27 cellular contexts compared by ENCODE assay signal in genomic region chr5:169801781-169802180, GRCh38.
DNase-seq lines count a peak whose midpoint lies in the region; ATAC-seq, FAIRE-seq and TF ChIP-seq lines count a peak whose summit lies in the region.
"Had no signal": no experiment of that assay in that cellular context is flagged by ENCODE, and none has a peak within 500 bp of the region (broad histone marks: within the 10 kb centered on the region; RNA-seq: fewer than 3 reads in every experiment).

No MANE protein-coding gene starts in this region.

- H3K4me1 ChIP-seq in fibroblast of lung (ENCODE audit: control insufficient read depth, extremely low read depth, insufficient read depth, low read length) (peaks cover 26% of the 10 kb centered on the region), esophagus squamous epithelium (no peaks in the 10 kb centered on the region)
- H3K4me1 ChIP-seq: SJCRH30 had no signal

- no peak for TF ChIP-seq CTCF in fibroblast of lung (conservative IDR thresholded peaks at IDR 0.05 in 1 of 2, IDR thresholded peaks at IDR 0.05 in 1 of 2; ENCODE audit: low read depth in 1 of 2, low read length in 2 of 2)
- TF ChIP-seq CTCF in esophagus squamous epithelium (IDR thresholded peaks at IDR 0.05), result no peak

- H3K27ac Mint-ChIP-seq in stimulated activated naive CD8-positive, alpha-beta T cell treated with anti-CD3 and anti-CD28 coated beads, Interleukin-15, Interleukin-2, amounts not matched to agents 100 ng/mL and 50 ng/mL, for 24 hours, result peak overlapping the region; percentile 71
- H3K27ac Mint-ChIP-seq in stimulated activated naive CD8-positive, alpha-beta T cell treated with anti-CD3 and anti-CD28 coated beads, Interleukin-15, amount 100 ng/mL, for 72 hours, result peak overlapping the region in 1 of 2 donors; percentile 7
- H3K27ac Mint-ChIP-seq in activated T-helper 2 cell treated with anti-CD3 and anti-CD28 coated beads, Interferon-gamma antibody, Interleukin-2, Interleukin-4, amounts not matched to agents 10 μg/mL and 5 μg/mL and 100 μg/mL, durations not matched to agents 14 hours and 24 hours and 36 hours, result peak overlapping the region; percentile 89
- H3K27ac Mint-ChIP-seq: activated naive CD4-positive, alpha-beta T cell treated with anti-CD3 and anti-CD28 coated beads, Interleukin-2, amount 50 U/mL, for 72 hours had no signal

- H3K9me3 Mint-ChIP-seq in stimulated activated naive CD8-positive, alpha-beta T cell treated with anti-CD3 and anti-CD28 coated beads, Interleukin-15, Interleukin-2, amounts not matched to agents 100 ng/mL and 50 ng/mL, for 24 hours, result no peaks in the 10 kb centered on the region
- H3K9me3 Mint-ChIP-seq in stimulated activated naive CD8-positive, alpha-beta T cell treated with anti-CD3 and anti-CD28 coated beads, Interleukin-15, amount 100 ng/mL, for 72 hours, result no peaks in the 10 kb centered on the region
- H3K9me3 Mint-ChIP-seq in activated T-helper 2 cell treated with anti-CD3 and anti-CD28 coated beads, Interferon-gamma antibody, Interleukin-2, Interleukin-4, amounts not matched to agents 10 μg/mL and 5 μg/mL and 100 μg/mL, durations not matched to agents 14 hours and 24 hours and 36 hours, result no peaks in the 10 kb centered on the region
- H3K9me3 Mint-ChIP-seq: activated naive CD4-positive, alpha-beta T cell treated with anti-CD3 and anti-CD28 coated beads, Interleukin-2, amount 50 U/mL, for 72 hours; neural crest cell had no signal

- no peak overlapping the region for H2AFZ ChIP-seq in fibroblast of lung (ENCODE audit: low read length)
- H2AFZ ChIP-seq: hepatocyte had no signal

- H3K27ac ChIP-seq in fibroblast of lung (ENCODE audit: insufficient read depth, low read length) (peak overlapping the region; percentile 52), esophagus squamous epithelium (no peak overlapping the region)
- H3K27ac ChIP-seq: hepatocyte, SJCRH30 had no signal

- no peaks in the 10 kb centered on the region for H3K27me3 Mint-ChIP-seq in stimulated activated naive CD8-positive, alpha-beta T cell treated with anti-CD3 and anti-CD28 coated beads, Interleukin-15, Interleukin-2, amounts not matched to agents 100 ng/mL and 50 ng/mL, for 24 hours
- no peaks in the 10 kb centered on the region for H3K27me3 Mint-ChIP-seq in stimulated activated naive CD8-positive, alpha-beta T cell treated with anti-CD3 and anti-CD28 coated beads, Interleukin-15, amount 100 ng/mL, for 72 hours
- H3K27me3 Mint-ChIP-seq in activated T-helper 2 cell treated with anti-CD3 and anti-CD28 coated beads, Interferon-gamma antibody, Interleukin-2, Interleukin-4, amounts not matched to agents 10 μg/mL and 5 μg/mL and 100 μg/mL, durations not matched to agents 14 hours and 24 hours and 36 hours (ENCODE audit: low read depth), result no peaks in the 10 kb centered on the region

- 65 to 75% methylated on average over 2 of the region's 2 CpGs for WGBS in esophagus squamous epithelium, 2 donors

- TF ChIP-seq POLR2A in esophagus squamous epithelium (IDR thresholded peaks at IDR 0.05), result no peak

- H3K4me3 ChIP-seq in fibroblast of lung (replicated peaks in 1 of 4; ENCODE audit: control extremely low read depth in 1 of 4, insufficient read depth in 1 of 4, low read depth in 3 of 4, low read length in 4 of 4) (no peak overlapping the region), esophagus squamous epithelium (no peak overlapping the region)
- H3K4me3 ChIP-seq: hepatocyte, SJCRH30, spleen had no signal

- H3K27me3 ChIP-seq in fibroblast of lung (ENCODE audit: control insufficient read depth, insufficient read depth, low read length) (no peaks in the 10 kb centered on the region), esophagus squamous epithelium (peaks cover 0 to 3% (median 0%) of the 10 kb centered on the region in 4 donors)
- H3K27me3 ChIP-seq: hepatocyte, SJCRH30, spleen had no signal

- H3K4me3 Mint-ChIP-seq in stimulated activated naive CD8-positive, alpha-beta T cell treated with anti-CD3 and anti-CD28 coated beads, Interleukin-15, Interleukin-2, amounts not matched to agents 100 ng/mL and 50 ng/mL, for 24 hours, result no peak overlapping the region
- H3K4me3 Mint-ChIP-seq in stimulated activated naive CD8-positive, alpha-beta T cell treated with anti-CD3 and anti-CD28 coated beads, Interleukin-15, amount 100 ng/mL, for 72 hours, result no peak overlapping the region
- H3K4me3 Mint-ChIP-seq in activated T-helper 2 cell treated with anti-CD3 and anti-CD28 coated beads, Interferon-gamma antibody, Interleukin-2, Interleukin-4, amounts not matched to agents 10 μg/mL and 5 μg/mL and 100 μg/mL, durations not matched to agents 14 hours and 24 hours and 36 hours (ENCODE audit: low read depth), result no peak overlapping the region
- H3K4me3 Mint-ChIP-seq: neural crest cell had no signal

- no peaks in the 10 kb centered on the region for H4K20me1 ChIP-seq in fibroblast of lung (ENCODE audit: control insufficient read depth, extremely low read depth, insufficient read depth, low read length)

- H3K79me2 ChIP-seq in fibroblast of lung (ENCODE audit: control insufficient read depth, insufficient read depth, low read length), result no peaks in the 10 kb centered on the region
- H3K79me2 ChIP-seq: hepatocyte had no signal

- no peak overlapping the region for H3K4me2 ChIP-seq in fibroblast of lung (ENCODE audit: extremely low read depth, insufficient read depth, low read length)
- H3K4me2 ChIP-seq: hepatocyte had no signal

- no peaks in the 10 kb centered on the region for H3K36me3 ChIP-seq in fibroblast of lung (ENCODE audit: control insufficient read depth, insufficient read depth, low read length)
- H3K36me3 ChIP-seq in esophagus squamous epithelium, result no peaks in the 10 kb centered on the region
- H3K36me3 ChIP-seq: SJCRH30 had no signal

- no peak overlapping the region for H3K9ac ChIP-seq in fibroblast of lung (ENCODE audit: insufficient read depth, low read length)

- intact Hi-C loops in activated T-helper 2 cell treated with anti-CD3 and anti-CD28 coated beads, Interferon-gamma antibody, Interleukin-2, Interleukin-4, amounts not matched to agents 10 μg/mL and 5 μg/mL and 100 μg/mL, durations not matched to agents 14 hours and 24 hours and 36 hours (cut with micrococcal nuclease), result loop anchor here (5.0 to 10.0 kb wide), 3 partner anchors 493 to 793 kb away; partner anchors contain the start of gene LCP2
- intact Hi-C loops in esophagus squamous epithelium (cut with DNase I), result no loop called here

- H3K36me3 Mint-ChIP-seq in stimulated activated naive CD8-positive, alpha-beta T cell treated with anti-CD3 and anti-CD28 coated beads, Interleukin-15, Interleukin-2, amounts not matched to agents 100 ng/mL and 50 ng/mL, for 24 hours (ENCODE audit: low read depth), result peaks cover 80% of the 10 kb centered on the region
- peaks cover 77% of the 10 kb centered on the region for H3K36me3 Mint-ChIP-seq in activated T-helper 2 cell treated with anti-CD3 and anti-CD28 coated beads, Interferon-gamma antibody, Interleukin-2, Interleukin-4, amounts not matched to agents 10 μg/mL and 5 μg/mL and 100 μg/mL, durations not matched to agents 14 hours and 24 hours and 36 hours (ENCODE audit: low read depth)

- ATAC-seq in stimulated activated naive CD8-positive, alpha-beta T cell treated with anti-CD3 and anti-CD28 coated beads, Interleukin-15, amount 100 ng/mL, for 72 hours, result no peak
- ATAC-seq in HG03108 (IDR thresholded peaks at IDR 0.05; ENCODE audit: unreplicated experiment), result no peak
- ATAC-seq: HCT116, right cardiac atrium had no signal

- H3K4me1 Mint-ChIP-seq in stimulated activated naive CD8-positive, alpha-beta T cell treated with anti-CD3 and anti-CD28 coated beads, Interleukin-15, Interleukin-2, amounts not matched to agents 100 ng/mL and 50 ng/mL, for 24 hours (ENCODE audit: low read depth), result peaks cover 62% of the 10 kb centered on the region
- H3K4me1 Mint-ChIP-seq in stimulated activated naive CD8-positive, alpha-beta T cell treated with anti-CD3 and anti-CD28 coated beads, Interleukin-15, amount 100 ng/mL, for 72 hours, result peaks cover 43% of the 10 kb centered on the region
- H3K4me1 Mint-ChIP-seq in activated T-helper 2 cell treated with anti-CD3 and anti-CD28 coated beads, Interferon-gamma antibody, Interleukin-2, Interleukin-4, amounts not matched to agents 10 μg/mL and 5 μg/mL and 100 μg/mL, durations not matched to agents 14 hours and 24 hours and 36 hours (ENCODE audit: low read depth), result peaks cover 62% of the 10 kb centered on the region
- H3K4me1 Mint-ChIP-seq: neural crest cell had no signal

- no peak for FAIRE-seq in RCC 7860 (lab: Jason Lieb, UNC)
- FAIRE-seq: frontal cortex, HTR-8/SVneo, TTC549 had no signal

- DNase-seq in stimulated activated naive CD8-positive, alpha-beta T cell treated with anti-CD3 and anti-CD28 coated beads, Interleukin-15, amount 100 ng/mL, for 72 hours, result no peak
- DNase-seq in activated T-helper 2 cell treated with anti-CD3 and anti-CD28 coated beads, Interferon-gamma antibody, Interleukin-2, Interleukin-4, amounts not matched to agents 10 μg/mL and 5 μg/mL and 100 μg/mL, durations not matched to agents 14 hours and 24 hours and 36 hours (ENCODE audit: low spot score), result no peak
- peak; percentile 18 to 41 for DNase-seq in fibroblast of lung (ENCODE audit: low read depth in 2 of 2)
- DNase-seq in esophagus squamous epithelium (lab: John Stamatoyannopoulos, UW), result no peak
- no peak for DNase-seq in NCI-H510A (lab: John Stamatoyannopoulos, UW)
- DNase-seq in RCC 7860 (ENCODE audit: low spot score), result no peak
- DNase-seq: C1 segment of cervical spinal cord; cerebellar nuclear complex; DND-41; KBM-7; left cardiac atrium; NCI-H1105 treated with DMSO at 0.1 percent for 48 hours; NCI-H2029 treated with DMSO at 0.1 percent for 48 hours; NCI-H2227 treated with DMSO at 0.1 percent for 48 hours; right cardiac atrium; SJCRH30; spleen; stimulated activated CD4-positive, alpha-beta T cell treated with anti-CD3 and anti-CD28 coated beads, Interleukin-2, amount 100 ng/mL, for 48 hours had no signal

- H3K9me3 ChIP-seq in fibroblast of lung (ENCODE audit: control insufficient read depth, insufficient read depth, low read depth, low read length) (no peaks in the 10 kb centered on the region), esophagus squamous epithelium (no peaks in the 10 kb centered on the region)
- H3K9me3 ChIP-seq: SJCRH30, spleen had no signal

Comparison
In these comparisons a context has a peak if more than half of its experiments do, and no peak if none do; other contexts are left out.
1. DNase-seq: peak in fibroblast of lung (2 of 2); none in stimulated activated naive CD8-positive, alpha-beta T cell treated with anti-CD3 and anti-CD28 coated beads, Interleukin-15, amount 100 ng/mL, for 72 hours (0 of 2), activated T-helper 2 cell treated with anti-CD3 and anti-CD28 coated beads, Interferon-gamma antibody, Interleukin-2, Interleukin-4, amounts not matched to agents 10 μg/mL and 5 μg/mL and 100 μg/mL, durations not matched to agents 14 hours and 24 hours and 36 hours (single experiment), esophagus squamous epithelium (single experiment), NCI-H510A (single experiment) and RCC 7860 (single experiment).